Comparison of ENCODE assay signal across 17 cellular contexts in genomic region chr1:180195916-180196315, GRCh38. TPM values are rescaled to one million over a fixed set of nuclear protein-coding genes. Genes with fewer than 3 reads are reported as not detected.
DNase-seq lines count a peak whose midpoint lies in the region; ATAC-seq, FAIRE-seq and TF ChIP-seq lines count a peak whose summit lies in the region.
"Had no signal": no experiment of that assay in that cellular context is flagged by ENCODE, and none has a peak within 500 bp of the region (broad histone marks: within the 10 kb centered on the region; RNA-seq: fewer than 3 reads in every experiment).

No MANE protein-coding gene starts in this region.

- H3K27me3 ChIP-seq in heart right ventricle: no peaks in the 10 kb centered on the region

- FAIRE-seq in urothelium cell line (lab: Jason Lieb, UNC): no peak
- FAIRE-seq: GM12892, GM19239 had no signal

- no peak overlapping the region for H3K4me3 ChIP-seq in heart right ventricle

- peaks cover 26% of the 10 kb centered on the region for H3K36me3 Mint-ChIP-seq in glutamatergic neuron (ENCODE audit: unreplicated experiment)

- no peak overlapping the region for H3K27ac ChIP-seq in heart right ventricle
- H3K27ac ChIP-seq: 22Rv1, HL-60 had no signal

- ATAC-seq in Right ventricle myocardium superior (ENCODE audit: poor library complexity): no peak
- no peak for ATAC-seq in heart right ventricle
- no peak for ATAC-seq in GM21619 (IDR thresholded peaks at IDR 0.05; ENCODE audit: unreplicated experiment)

- H3K9me3 ChIP-seq in heart right ventricle: no peaks in the 10 kb centered on the region

- peak overlapping the region; percentile 95 for H3K27ac Mint-ChIP-seq in glutamatergic neuron (ENCODE audit: unreplicated experiment)
- H3K27ac Mint-ChIP-seq: CD4-positive, alpha-beta T cell had no signal

- H3K36me3 ChIP-seq in heart right ventricle: peaks cover 0 to 80% (median 11%) of the 10 kb centered on the region in 9 donors

- no peaks in the 10 kb centered on the region for H3K4me1 ChIP-seq in heart right ventricle

- TF ChIP-seq CTCF in heart right ventricle (IDR thresholded peaks at IDR 0.05): no peak
- no peak for TF ChIP-seq CTCF in glutamatergic neuron (IDR thresholded peaks at IDR 0.05; ENCODE audit: partially characterized antibody, unreplicated experiment)

- 96% methylated on average over 9 of the region's 9 CpGs for WGBS in heart right ventricle, 2 donors

- H3K4me1 Mint-ChIP-seq in glutamatergic neuron (ENCODE audit: low read depth, unreplicated experiment): peaks cover 31% of the 10 kb centered on the region

- DNase-seq in Right ventricle myocardium superior (peak; percentile 2), heart right ventricle (no peak), NCI-H69 (lab: John Stamatoyannopoulos, UW) (peak; percentile 80), glutamatergic neuron (no peak), SK-N-DZ (ENCODE audit: low spot score) (no peak), superior temporal gyrus (ENCODE audit: extremely low spot score) (no peak), urothelium cell line (ENCODE audit: low spot score) (no peak)
- DNase-seq: CD4-positive, alpha-beta T cell; DND-41; GDM1; HCEC 1CT had no signal

- H3K4me3 Mint-ChIP-seq in glutamatergic neuron (ENCODE audit: unreplicated experiment): peak overlapping the region; percentile 30
- H3K4me3 Mint-ChIP-seq: CD4-positive, alpha-beta T cell had no signal

- peaks cover 27% of the 10 kb centered on the region for H3K27me3 Mint-ChIP-seq in glutamatergic neuron (ENCODE audit: unreplicated experiment)
- H3K27me3 Mint-ChIP-seq: CD4-positive, alpha-beta T cell had no signal

- intact Hi-C loops in Right ventricle myocardium superior (cut with DNase I): no loop called here
- intact Hi-C loops in heart right ventricle (cut with DNase I): loop anchor here in 1 of 10 donors (10.0 kb wide), 1 partner anchor 219 kb away; no protein-coding TSS in a partner anchor

- H3K9me3 Mint-ChIP-seq in glutamatergic neuron (ENCODE audit: unreplicated experiment): peaks cover 19% of the 10 kb centered on the region
- H3K9me3 Mint-ChIP-seq: CD4-positive, alpha-beta T cell had no signal

RNA-seq across cellular contexts. Expression of gene LHX4, which starts 34.1 kb away (rescaled TPM):
- total RNA-seq in Right ventricle myocardium superior (not detected), heart right ventricle (not detected), glutamatergic neuron (ENCODE audit: unreplicated experiment) (2.1 TPM)
- polyA plus RNA-seq in heart right ventricle: under 1 TPM in 1 of 2 donors, not detected in 1; under 0.01 TPM
- 0.50 and 0.63 TPM in 2 replicates for polyA plus RNA-seq in SK-N-DZ (2014; cell fraction: cytosol; rRNA removed)
- polyA plus RNA-seq in SK-N-DZ (2014; cell fraction: nucleus; rRNA removed): 1.0 and 3.1 TPM in 2 replicates
- total RNA-seq: A673 had no signal

RNA-seq across cellular contexts. Expression of gene QSOX1, which starts 41.2 kb away (rescaled TPM):
- total RNA-seq in Right ventricle myocardium superior: 97.8 TPM
- 100 to 1,000 TPM in 4 of 10 donors, 10 to 100 TPM in 6; 43.5 to 198 (median 84.6) TPM for total RNA-seq in heart right ventricle
- polyA plus RNA-seq in heart right ventricle: 100 to 1,000 TPM in 1 of 2 donors, 10 to 100 TPM in 1; 67.7 to 129 TPM
- total RNA-seq in glutamatergic neuron (ENCODE audit: unreplicated experiment): 46.1 TPM
- 26.7 and 41.3 TPM in 2 replicates for polyA plus RNA-seq in SK-N-DZ (2014; cell fraction: cytosol; rRNA removed)
- polyA plus RNA-seq in SK-N-DZ (2014; cell fraction: nucleus; rRNA removed): 26.5 and 27.6 TPM in 2 replicates

Comparison
In these comparisons a context has a peak if more than half of its experiments do, and no peak if none do; other contexts are left out.
1. DNase-seq: peak in Right ventricle myocardium superior (single experiment) and NCI-H69 (single experiment); none in heart right ventricle (0 of 2), glutamatergic neuron (single experiment), SK-N-DZ (single experiment), superior temporal gyrus (single experiment) and urothelium cell line (single experiment).